Comparison of ENCODE assay signal across 34 cellular contexts in the genomic region with DNA sequence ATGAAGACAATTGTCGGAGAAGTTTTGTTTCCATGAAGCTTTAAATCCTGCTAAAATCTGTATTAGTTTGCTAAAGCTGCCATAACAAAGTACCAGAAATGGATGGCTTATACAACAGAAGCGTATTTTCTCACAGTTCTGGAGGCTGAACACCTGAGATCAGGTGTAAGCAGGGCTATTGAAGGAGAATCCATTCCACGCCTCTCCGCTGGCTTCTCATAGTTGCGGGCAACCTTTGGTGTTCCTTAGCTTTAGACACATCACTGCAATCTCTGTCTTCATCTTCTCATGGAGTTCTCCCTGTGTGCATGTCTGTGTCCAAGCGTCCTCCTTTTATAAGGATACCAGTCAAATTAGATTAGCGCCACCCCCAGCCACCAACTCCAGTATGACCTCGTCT.
"Had no signal": no experiment of that assay in that cellular context is flagged by ENCODE, and none has a peak within 500 bp of the region (broad histone marks: within the 10 kb centered on the region; RNA-seq: fewer than 3 reads in every experiment).

No MANE protein-coding gene starts in this region.

- H3K9me3 ChIP-seq: adrenal gland, body of pancreas, breast epithelium had no signal

- H3K4me3 ChIP-seq: adrenal gland, body of pancreas, breast epithelium had no signal

- ATAC-seq: activated CD8-positive, alpha-beta T cell treated with anti-CD3 and anti-CD28 coated beads for 36 hours; activated naive CD4-positive, alpha-beta T cell treated with anti-CD3 and anti-CD28 coated beads, Interleukin-2, amount 50 U/mL, for 72 hours; activated T-cell treated with anti-CD3 and anti-CD28 coated beads, Interleukin-2, amount 50 U/mL, for 4 hours; activated T-cell treated with anti-CD3 and anti-CD28 coated beads, Interleukin-2, amount 50 U/mL, for 72 hours; activated T-helper 17 cell treated with anti-CD3 and anti-CD28 coated beads, Interleukin-2, amount 50 U/mL, for 72 hours had no signal

- H3K27ac Mint-ChIP-seq: activated B cell treated with CpG ODN at 0.5 μM for 24 hours; activated CD4-positive, alpha-beta memory T cell treated with anti-CD3 and anti-CD28 coated beads for 36 hours; activated CD4-positive, alpha-beta T cell treated with anti-CD3 and anti-CD28 coated beads, Interleukin-2, amount 10 ng/mL, durations not matched to agents 24 days and 14 days; activated CD8-positive, alpha-beta T cell treated with anti-CD3 and anti-CD28 coated beads for 36 hours; activated naive CD4-positive, alpha-beta T cell treated with anti-CD3 and anti-CD28 coated beads for 36 hours; activated naive CD4-positive, alpha-beta T cell treated with anti-CD3 and anti-CD28 coated beads, Interleukin-2, amount 50 U/mL, for 72 hours; activated naive CD8-positive, alpha-beta T cell treated with anti-CD3 and anti-CD28 coated beads for 36 hours; activated T-cell treated with anti-CD3 and anti-CD28 coated beads, Interleukin-2, amount 50 U/mL, for 72 hours; activated T-helper 1 cell treated with anti-CD3 and anti-CD28 coated beads, Interleukin-12 subunit alpha, Interleukin-12 subunit beta, Interleukin-2, Interleukin-4 antibody, amounts not matched to agents 30 ng/mL and 10 ng/mL and 1 ng/mL, durations not matched to agents 14 hours and 24 hours and 36 hours; activated T-helper 17 cell treated with anti-CD3 and anti-CD28 coated beads, Interleukin-2, amount 50 U/mL, for 72 hours; T-helper 1 cell treated with Interleukin-12 subunit alpha and Interleukin-12 subunit beta and Interleukin-4 antibody, amounts not matched to agents 30 μg/mL and 1 μg/mL, for 36 hours; T-helper 2 cell treated with Interferon-gamma antibody and Interleukin-4, amounts not matched to agents 5 μg/mL and 100 μg/mL, for 36 hours had no signal

- H3K4me1 Mint-ChIP-seq: activated B cell treated with CpG ODN at 0.5 μM for 24 hours; activated CD4-positive, alpha-beta T cell treated with anti-CD3 and anti-CD28 coated beads, Interleukin-2, amount 10 ng/mL, durations not matched to agents 24 days and 14 days; activated T-helper 17 cell treated with anti-CD3 and anti-CD28 coated beads, Interleukin-2, amount 50 U/mL, for 72 hours had no signal

- H3K4me3 Mint-ChIP-seq: activated B cell treated with CpG ODN at 0.5 μM for 24 hours; activated CD4-positive, alpha-beta memory T cell treated with anti-CD3 and anti-CD28 coated beads for 36 hours; activated CD4-positive, alpha-beta T cell treated with anti-CD3 and anti-CD28 coated beads, Interleukin-2, amount 10 ng/mL, durations not matched to agents 24 days and 14 days; activated CD8-positive, alpha-beta T cell treated with anti-CD3 and anti-CD28 coated beads for 36 hours; activated naive CD4-positive, alpha-beta T cell treated with anti-CD3 and anti-CD28 coated beads for 36 hours; activated naive CD8-positive, alpha-beta T cell treated with anti-CD3 and anti-CD28 coated beads for 36 hours; activated T-cell treated with anti-CD3 and anti-CD28 coated beads, Interleukin-2, amount 50 U/mL, for 4 hours; activated T-cell treated with anti-CD3 and anti-CD28 coated beads, Interleukin-2, amount 50 U/mL, for 72 hours; activated T-helper 1 cell treated with anti-CD3 and anti-CD28 coated beads, Interleukin-12 subunit alpha, Interleukin-12 subunit beta, Interleukin-2, Interleukin-4 antibody, amounts not matched to agents 30 ng/mL and 10 ng/mL and 1 ng/mL, durations not matched to agents 14 hours and 24 hours and 36 hours; activated T-helper 17 cell treated with anti-CD3 and anti-CD28 coated beads, Interleukin-2, amount 50 U/mL, for 72 hours; T-helper 1 cell treated with Interleukin-12 subunit alpha and Interleukin-12 subunit beta and Interleukin-4 antibody, amounts not matched to agents 30 μg/mL and 1 μg/mL, for 36 hours; T-helper 2 cell treated with Interferon-gamma antibody and Interleukin-4, amounts not matched to agents 5 μg/mL and 100 μg/mL, for 36 hours had no signal

- H3K27me3 ChIP-seq: body of pancreas, brain microvascular endothelial cell, breast epithelium had no signal

- H3K36me3 Mint-ChIP-seq: activated CD4-positive, alpha-beta memory T cell treated with anti-CD3 and anti-CD28 coated beads for 36 hours; activated naive CD4-positive, alpha-beta T cell treated with anti-CD3 and anti-CD28 coated beads, Interleukin-2, amount 50 U/mL, for 72 hours; activated naive CD8-positive, alpha-beta T cell treated with anti-CD3 and anti-CD28 coated beads for 36 hours had no signal

- H3K27me3 Mint-ChIP-seq: activated CD4-positive, alpha-beta T cell treated with anti-CD3 and anti-CD28 coated beads, Interleukin-2, amount 10 ng/mL, durations not matched to agents 24 days and 14 days had no signal

- H3K36me3 ChIP-seq: adrenal gland, brain microvascular endothelial cell, breast epithelium had no signal

- H3K9me3 Mint-ChIP-seq: activated CD4-positive, alpha-beta memory T cell treated with anti-CD3 and anti-CD28 coated beads for 36 hours; activated CD4-positive, alpha-beta T cell treated with anti-CD3 and anti-CD28 coated beads, Interleukin-2, amount 10 ng/mL, durations not matched to agents 24 days and 14 days; activated CD8-positive, alpha-beta T cell treated with anti-CD3 and anti-CD28 coated beads for 36 hours; activated naive CD4-positive, alpha-beta T cell treated with anti-CD3 and anti-CD28 coated beads for 36 hours; activated naive CD8-positive, alpha-beta T cell treated with anti-CD3 and anti-CD28 coated beads for 36 hours; activated T-cell treated with anti-CD3 and anti-CD28 coated beads, Interleukin-2, amount 50 U/mL, for 4 hours; activated T-cell treated with anti-CD3 and anti-CD28 coated beads, Interleukin-2, amount 50 U/mL, for 72 hours; activated T-helper 1 cell treated with anti-CD3 and anti-CD28 coated beads, Interleukin-12 subunit alpha, Interleukin-12 subunit beta, Interleukin-2, Interleukin-4 antibody, amounts not matched to agents 30 ng/mL and 10 ng/mL and 1 ng/mL, durations not matched to agents 14 hours and 24 hours and 36 hours; activated T-helper 17 cell treated with anti-CD3 and anti-CD28 coated beads, Interleukin-2, amount 50 U/mL, for 72 hours; T-helper 1 cell treated with Interleukin-12 subunit alpha and Interleukin-12 subunit beta and Interleukin-4 antibody, amounts not matched to agents 30 μg/mL and 1 μg/mL, for 36 hours; T-helper 2 cell treated with Interferon-gamma antibody and Interleukin-4, amounts not matched to agents 5 μg/mL and 100 μg/mL, for 36 hours had no signal

- H3K27ac ChIP-seq: adrenal gland, body of pancreas, brain microvascular endothelial cell, breast epithelium, VCaP had no signal

- H3K4me1 ChIP-seq: body of pancreas, breast epithelium had no signal

- DNase-seq: activated B cell treated with CpG ODN at 0.5 μM for 24 hours; activated CD4-positive, alpha-beta memory T cell treated with anti-CD3 and anti-CD28 coated beads for 36 hours; activated CD4-positive, alpha-beta T cell treated with anti-CD3 and anti-CD28 coated beads for 4 hours; activated CD4-positive, alpha-beta T cell treated with anti-CD3 and anti-CD28 coated beads, Interleukin-2, amount 10 ng/mL, durations not matched to agents 24 days and 14 days; activated CD4-positive, alpha-beta T cell treated with anti-CD3 and anti-CD28 coated beads, Interleukin-2, amount 50 U/mL, for 1 hour; activated CD4-positive, alpha-beta T cell treated with anti-CD3 and anti-CD28 coated beads, Interleukin-2, amount 50 U/mL, for 4 hours; activated CD4-positive, CD25-positive, alpha-beta regulatory T cell treated with anti-CD3 and anti-CD28 coated beads, Interleukin-2, amount 50 U/mL, for 72 hours; activated CD8-positive, alpha-beta memory T cell treated with anti-CD3 and anti-CD28 coated beads, Interleukin-2, amount 50 U/mL, for 4 hours; activated CD8-positive, alpha-beta T cell treated with anti-CD3 and anti-CD28 coated beads for 36 hours; activated effector memory CD4-positive, alpha-beta T cell treated with anti-CD3 and anti-CD28 coated beads, Interleukin-2, amount 50 U/mL, for 16 hours; activated gamma-delta T cell treated with Interleukin-2 at 50 U/mL for 16 hours; activated naive CD4-positive, alpha-beta T cell; activated naive CD4-positive, alpha-beta T cell treated with anti-CD3 and anti-CD28 coated beads for 36 hours; activated naive CD4-positive, alpha-beta T cell treated with anti-CD3 and anti-CD28 coated beads, Interleukin-2, amount 50 U/mL, for 16 hours; activated naive CD8-positive, alpha-beta T cell treated with anti-CD3 and anti-CD28 coated beads for 36 hours; activated T-cell treated with anti-CD3 and anti-CD28 coated beads for 4 hours; activated T-cell treated with anti-CD3 and anti-CD28 coated beads, Interleukin-2, amount 50 U/mL, for 1 hour; activated T-cell treated with anti-CD3 and anti-CD28 coated beads, Interleukin-2, amount 50 U/mL, for 4 hours; activated T-cell treated with anti-CD3 and anti-CD28 coated beads, Interleukin-2, amount 50 U/mL, for 72 hours; adrenal gland; amniotic stem cell; brain microvascular endothelial cell; central memory CD4-positive, alpha-beta T cell; T-helper 1 cell; T-helper 2 cell; T-helper 9 cell had no signal
